ENCODE assay signal across 9 cellular contexts in genomic region chr6:166751051-166751595, GRCh38.
DNase-seq lines count a peak whose midpoint lies in the region; ATAC-seq and TF ChIP-seq lines count a peak whose summit lies in the region.
"Had no signal": no experiment of that assay in that cellular context is flagged by ENCODE, and none has a peak within 500 bp of the region (broad histone marks: within the 10 kb centered on the region; RNA-seq: fewer than 3 reads in every experiment).

No MANE protein-coding gene starts in this region.

- ATAC-seq in GM19328 (IDR thresholded peaks at IDR 0.05; ENCODE audit: unreplicated experiment), result peak; percentile 67
- peak; percentile 89 for ATAC-seq in HG03159 (IDR thresholded peaks at IDR 0.05; ENCODE audit: unreplicated experiment)
- peak; percentile 32 for ATAC-seq in activated CD8-positive, alpha-beta T cell treated with anti-CD3 and anti-CD28 coated beads, Interleukin-2, amount 10 ng/mL, durations not matched to agents 7 days and 5 days

- H3K9me3 Mint-ChIP-seq in activated CD8-positive, alpha-beta T cell treated with anti-CD3 and anti-CD28 coated beads, Interleukin-2, amount 10 ng/mL, durations not matched to agents 7 days and 5 days (ENCODE audit: insufficient read depth), result no peaks in the 10 kb centered on the region
- H3K9me3 Mint-ChIP-seq: T-helper 1 cell treated with Interleukin-12 subunit alpha and Interleukin-12 subunit beta and Interleukin-4 antibody, amounts not matched to agents 30 μg/mL and 1 μg/mL, for 36 hours had no signal

- H3K4me3 Mint-ChIP-seq in activated CD8-positive, alpha-beta T cell treated with anti-CD3 and anti-CD28 coated beads, Interleukin-2, amount 10 ng/mL, durations not matched to agents 7 days and 5 days, result no peak overlapping the region
- H3K4me3 Mint-ChIP-seq: T-helper 1 cell treated with Interleukin-12 subunit alpha and Interleukin-12 subunit beta and Interleukin-4 antibody, amounts not matched to agents 30 μg/mL and 1 μg/mL, for 36 hours had no signal

- H3K4me1 Mint-ChIP-seq in activated CD8-positive, alpha-beta T cell treated with anti-CD3 and anti-CD28 coated beads, Interleukin-2, amount 10 ng/mL, durations not matched to agents 7 days and 5 days (ENCODE audit: low read depth), result peaks cover 9% of the 10 kb centered on the region

- no peak for TF ChIP-seq POLR2A in testis (IDR thresholded peaks at IDR 0.05)

- peak; percentile 28 for DNase-seq in A172 (ENCODE audit: low spot score)
- DNase-seq in activated CD8-positive, alpha-beta T cell treated with anti-CD3 and anti-CD28 coated beads, Interleukin-2, amount 10 ng/mL, durations not matched to agents 7 days and 5 days, result no peak
- DNase-seq in NCI-H2107 treated with DMSO at 0.1 percent for 48 hours (lab: John Stamatoyannopoulos, UW; ENCODE audit: unreplicated experiment), result no peak
- DNase-seq in NCI-H2081 (lab: John Stamatoyannopoulos, UW), result no peak
- no peak for DNase-seq in activated CD4-positive, alpha-beta T cell treated with anti-CD3 and anti-CD28 coated beads, Interleukin-2, amount 50 U/mL, for 48 hours
- DNase-seq in testis, result no peak

- H3K27ac Mint-ChIP-seq in activated CD8-positive, alpha-beta T cell treated with anti-CD3 and anti-CD28 coated beads, Interleukin-2, amount 10 ng/mL, durations not matched to agents 7 days and 5 days, result no peak overlapping the region
- H3K27ac Mint-ChIP-seq: T-helper 1 cell treated with Interleukin-12 subunit alpha and Interleukin-12 subunit beta and Interleukin-4 antibody, amounts not matched to agents 30 μg/mL and 1 μg/mL, for 36 hours had no signal

- no peaks in the 10 kb centered on the region for H3K4me1 ChIP-seq in testis

- WGBS in testis, 2 donors, result 68 to 71% methylated on average over 8 to 19 of the region's 19 CpGs

- H3K36me3 Mint-ChIP-seq in activated CD8-positive, alpha-beta T cell treated with anti-CD3 and anti-CD28 coated beads, Interleukin-2, amount 10 ng/mL, durations not matched to agents 7 days and 5 days (ENCODE audit: low read depth), result no peaks in the 10 kb centered on the region

- POLR2A ChIA-PET in activated CD8-positive, alpha-beta T cell treated with anti-CD3 and anti-CD28 coated beads, Interleukin-2, amount 10 ng/mL, durations not matched to agents 7 days and 5 days (lab: Charles Lee), result no interaction called here

- intact Hi-C loops in testis (cut with DNase I; ENCODE audit: low total_unique reads), result no loop called here

- no peaks in the 10 kb centered on the region for H3K27me3 ChIP-seq in testis

- no peak overlapping the region for H3K4me3 ChIP-seq in testis

- CTCF ChIA-PET in activated CD8-positive, alpha-beta T cell treated with anti-CD3 and anti-CD28 coated beads, Interleukin-2, amount 10 ng/mL, durations not matched to agents 7 days and 5 days (lab: Charles Lee), result no interaction called here

- peaks cover 15% of the 10 kb centered on the region for H3K27me3 Mint-ChIP-seq in activated CD8-positive, alpha-beta T cell treated with anti-CD3 and anti-CD28 coated beads, Interleukin-2, amount 10 ng/mL, durations not matched to agents 7 days and 5 days (ENCODE audit: low read depth)

- H3K27ac ChIP-seq in testis, result no peak overlapping the region

- no peaks in the 10 kb centered on the region for H3K36me3 ChIP-seq in testis (ENCODE audit: low read depth, missing control alignments)

- no peaks in the 10 kb centered on the region for H3K9me3 ChIP-seq in testis

- no peak for TF ChIP-seq CTCF in testis (IDR thresholded peaks at IDR 0.05)

Comparison
In these comparisons a context has a peak if more than half of its experiments do, and no peak if none do; other contexts are left out.
1. ATAC-seq: peak in every context shown above with its lines; median percentile 89 in HG03159; 67 in GM19328; 32 in activated CD8-positive, alpha-beta T cell treated with anti-CD3 and anti-CD28 coated beads, Interleukin-2, amount 10 ng/mL, durations not matched to agents 7 days and 5 days.